ENCODE assay signal across 13 cellular contexts in genomic region chr14:97401714-97402113, GRCh38.
DNase-seq lines count a peak whose midpoint lies in the region; ATAC-seq and TF ChIP-seq lines count a peak whose summit lies in the region.
"Had no signal": no experiment of that assay in that cellular context is flagged by ENCODE, and none has a peak within 500 bp of the region (broad histone marks: within the 10 kb centered on the region; RNA-seq: fewer than 3 reads in every experiment).

No MANE protein-coding gene starts in this region.

- TF ChIP-seq EP300 in transverse colon (IDR thresholded peaks at IDR 0.05; ENCODE audit: low read depth): no peak

- no peak for TF ChIP-seq POLR2A in transverse colon (IDR thresholded peaks at IDR 0.05)

- no peaks in the 10 kb centered on the region for H3F3A ChIP-seq in GM23338 (replicated peaks; ENCODE audit: low read depth)

- H3K36me3 Mint-ChIP-seq in GM23338 (ENCODE audit: low read depth): peaks cover 3% of the 10 kb centered on the region; the same call in 1 of the 3 replicates

- H3K9me3 Mint-ChIP-seq in GM23338: peaks cover 6% of the 10 kb centered on the region; the same call in 2 of the 3 replicates

- in situ Hi-C loops in transverse colon (cut with MboI; ENCODE audit: low pct_ligation_motif_present in 1 of 4, low pct_unique_long_range_greater_than_20kb in 1 of 4, low sequenced_read_pairs in 3 of 4): no loop called here

- no peaks in the 10 kb centered on the region for H4K20me1 ChIP-seq in hepatocyte (ENCODE audit: insufficient read depth, poor library complexity, severe bottlenecking)
- H4K20me1 ChIP-seq in GM23338 (replicated peaks; ENCODE audit: insufficient read depth): no peaks in the 10 kb centered on the region
- H4K20me1 ChIP-seq: BLaER1 treated with 17β-estradiol and CSF1 and Interleukin-3, amounts not matched to agents 10 nM and 100 nM had no signal

- intact Hi-C loops in colonic mucosa (cut with DNase I): no loop called here
- intact Hi-C loops in transverse colon (cut with DNase I; ENCODE audit: low total_unique reads): no loop called here

- WGBS in hepatocyte (ENCODE audit: low lambda C conversion rate, missing lambda C conversion rate): 86% methylated on average over 7 of the region's 7 CpGs
- 53% methylated on average over 7 of the region's 7 CpGs; no CpG with 5 or more reads in 1 of the 2 donors for WGBS in transverse colon (ENCODE audit: low coverage in 1 of 2), 2 donors

- no peak overlapping the region for H3K4me3 ChIP-seq in colonic mucosa
- H3K4me3 ChIP-seq in hepatocyte: no peak overlapping the region
- no peak overlapping the region for H3K4me3 ChIP-seq in mucosa of rectum (ENCODE audit: low read length in 2 of 2)
- H3K4me3 ChIP-seq in transverse colon: no peak overlapping the region
- no peak overlapping the region for H3K4me3 ChIP-seq in GM23338
- H3K4me3 ChIP-seq: BLaER1 treated with 17β-estradiol and CSF1 and Interleukin-3, amounts not matched to agents 10 nM and 100 nM; HAP-1 had no signal

- H3K4me1 ChIP-seq in colonic mucosa: peaks cover 6% of the 10 kb centered on the region
- peaks cover 8% of the 10 kb centered on the region for H3K4me1 ChIP-seq in hepatocyte (ENCODE audit: insufficient read depth)
- H3K4me1 ChIP-seq in mucosa of rectum (ENCODE audit: control insufficient read depth in 2 of 2, insufficient read depth in 2 of 2, low read length in 2 of 2): peaks cover 10 to 18% of the 10 kb centered on the region in 2 donors
- H3K4me1 ChIP-seq in transverse colon: peaks cover 0 to 20% (median 11%) of the 10 kb centered on the region in 4 donors
- H3K4me1 ChIP-seq in GM23338 (ENCODE audit: insufficient read depth): peaks cover 10% of the 10 kb centered on the region; the same call in 1 of the 2 replicates
- H3K4me1 ChIP-seq: BLaER1 treated with 17β-estradiol and CSF1 and Interleukin-3, amounts not matched to agents 10 nM and 100 nM; HAP-1 had no signal

- no peak overlapping the region for H3K9ac ChIP-seq in colonic mucosa (ENCODE audit: low read depth in 2 of 2, low read length in 2 of 2)
- no peak overlapping the region for H3K9ac ChIP-seq in mucosa of rectum (ENCODE audit: low read depth in 1 of 2, low read length in 2 of 2)
- H3K9ac ChIP-seq: BLaER1 treated with 17β-estradiol and CSF1 and Interleukin-3, amounts not matched to agents 10 nM and 100 nM had no signal

- no peak overlapping the region for H3K4me3 Mint-ChIP-seq in GM23338
- H3K4me3 Mint-ChIP-seq: CD4-positive, CD25-positive, alpha-beta regulatory T cell had no signal

- no peak for DNase-seq in colonic mucosa
- no peak for DNase-seq in hepatocyte (ENCODE audit: low spot score)
- no peak for DNase-seq in transverse colon
- no peak for DNase-seq in superior temporal gyrus (ENCODE audit: extremely low spot score)
- DNase-seq in NCI-H2171 treated with DMSO at 0.1 percent for 48 hours (lab: John Stamatoyannopoulos, UW): no peak
- no peak for DNase-seq in GM23338 (ENCODE audit: low spot score)
- DNase-seq: ACHN; CD4-positive, CD25-positive, alpha-beta regulatory T cell; IMR-90 had no signal

- no peaks in the 10 kb centered on the region for H3K79me2 ChIP-seq in hepatocyte
- H3K79me2 ChIP-seq in GM23338 (replicated peaks; ENCODE audit: insufficient read depth): no peaks in the 10 kb centered on the region

- H3K4me1 Mint-ChIP-seq in GM23338: peaks cover 9% of the 10 kb centered on the region

- no peak overlapping the region for H3K4me2 ChIP-seq in hepatocyte
- no peak overlapping the region for H3K4me2 ChIP-seq in GM23338
- H3K4me2 ChIP-seq: BLaER1 treated with 17β-estradiol and CSF1 and Interleukin-3, amounts not matched to agents 10 nM and 100 nM had no signal

- H3K27me3 ChIP-seq in colonic mucosa (no peaks in the 10 kb centered on the region), hepatocyte (no peaks in the 10 kb centered on the region), mucosa of rectum (ENCODE audit: control insufficient read depth in 2 of 2, insufficient read depth in 2 of 2, low read length in 2 of 2) (no peaks in the 10 kb centered on the region), transverse colon (peaks cover 5% of the 10 kb centered on the region), GM23338 (ENCODE audit: insufficient read depth) (no peaks in the 10 kb centered on the region)
- H3K27me3 ChIP-seq: BLaER1 treated with 17β-estradiol and CSF1 and Interleukin-3, amounts not matched to agents 10 nM and 100 nM had no signal

- H3K9me2 ChIP-seq in hepatocyte (replicated peaks; ENCODE audit: insufficient read depth) (no peaks in the 10 kb centered on the region), GM23338 (ENCODE audit: insufficient read depth) (peaks cover 12% of the 10 kb centered on the region; the same call in 1 of the 2 replicates)

- TF ChIP-seq CTCF in colonic mucosa (IDR thresholded peaks at IDR 0.05): no peak
- no peak for TF ChIP-seq CTCF in hepatocyte (IDR thresholded peaks at IDR 0.05; ENCODE audit: poor library complexity)
- no peak for TF ChIP-seq CTCF in transverse colon (IDR thresholded peaks at IDR 0.05)
- no peak for TF ChIP-seq CTCF in GM23338 (conservative IDR thresholded peaks at IDR 0.05; ENCODE audit: low read depth in 2 of 2)

- H3K27me3 Mint-ChIP-seq in GM23338 (ENCODE audit: insufficient read depth, low read depth, poor library complexity): peaks cover 5% of the 10 kb centered on the region
- H3K27me3 Mint-ChIP-seq: CD4-positive, CD25-positive, alpha-beta regulatory T cell had no signal

- ATAC-seq in GM21576 (IDR thresholded peaks at IDR 0.05; ENCODE audit: unreplicated experiment) (no peak), GM23338 (no peak)

- H3K27ac Mint-ChIP-seq in GM23338: no peak overlapping the region

- H2AFZ ChIP-seq in hepatocyte (no peak overlapping the region), GM23338 (no peak overlapping the region; the same call in 1 of the 2 replicates)

- H3K9me3 ChIP-seq in colonic mucosa: no peaks in the 10 kb centered on the region
- no peaks in the 10 kb centered on the region for H3K9me3 ChIP-seq in hepatocyte (ENCODE audit: low read depth)
- H3K9me3 ChIP-seq in mucosa of rectum (ENCODE audit: control insufficient read depth in 2 of 2, low read length in 2 of 2): peaks cover 0 to 2% of the 10 kb centered on the region in 2 donors
- H3K9me3 ChIP-seq in transverse colon: no peaks in the 10 kb centered on the region
- H3K9me3 ChIP-seq: HAP-1 had no signal

- H3K27ac ChIP-seq in colonic mucosa (peak overlapping the region; percentile 47), hepatocyte (peak overlapping the region; percentile 53), mucosa of rectum (ENCODE audit: low read depth in 2 of 2, low read length in 2 of 2) (peak overlapping the region; percentile 7 to 17), transverse colon (peak overlapping the region; percentile 36 to 70 (median 58)), GM23338 (ENCODE audit: low read depth) (no peak overlapping the region)
- H3K27ac ChIP-seq: BLaER1 treated with 17β-estradiol and CSF1 and Interleukin-3, amounts not matched to agents 10 nM and 100 nM had no signal

- H3K36me3 ChIP-seq in colonic mucosa: no peaks in the 10 kb centered on the region
- no peaks in the 10 kb centered on the region for H3K36me3 ChIP-seq in hepatocyte (replicated peaks; ENCODE audit: insufficient read depth, low read depth)
- no peaks in the 10 kb centered on the region for H3K36me3 ChIP-seq in mucosa of rectum (ENCODE audit: control insufficient read depth in 2 of 2, insufficient read depth in 2 of 2, low read length in 2 of 2)
- no peaks in the 10 kb centered on the region for H3K36me3 ChIP-seq in transverse colon
- H3K36me3 ChIP-seq in GM23338 (ENCODE audit: insufficient read depth): no peaks in the 10 kb centered on the region
- H3K36me3 ChIP-seq: BLaER1 treated with 17β-estradiol and CSF1 and Interleukin-3, amounts not matched to agents 10 nM and 100 nM; HAP-1 had no signal

TF ChIP-seq in GM23338, 12 proteins besides CTCF, POLR2A, EP300 and RAD21:
- TF ChIP-seq ZNF114 (CRISPR knock-in tag; IDR thresholded peaks at IDR 0.05) (no peak), EZH2phosphoT487 (IDR thresholded peaks at IDR 0.05; ENCODE audit: unreplicated experiment) (no peak), ZNF331 (CRISPR knock-in tag; IDR thresholded peaks at IDR 0.05; ENCODE audit: low read depth) (no peak)
